In the genomic region with DNA sequence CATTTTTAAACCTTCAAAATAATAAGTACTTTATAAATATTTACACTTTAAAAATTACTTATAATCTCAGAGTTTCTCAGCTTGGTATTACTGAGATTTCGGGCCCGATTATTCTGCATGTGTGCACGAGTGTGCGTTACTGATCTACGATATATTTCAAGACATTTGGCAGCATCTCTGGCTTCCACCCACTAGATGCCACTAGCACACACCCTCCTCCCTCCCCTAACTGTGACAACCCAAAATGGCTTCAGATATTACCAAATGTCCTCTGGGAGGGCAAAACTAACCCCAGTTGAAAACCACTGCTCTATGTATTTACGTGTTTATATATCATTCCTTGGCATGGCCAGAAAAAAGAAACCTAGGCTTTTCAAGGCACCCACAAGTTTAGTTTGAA, we compare ENCODE assay signal across 8 cellular contexts.
DNase-seq lines count a peak whose midpoint lies in the region; ATAC-seq and TF ChIP-seq lines count a peak whose summit lies in the region.

No MANE protein-coding gene starts in this region.

- no peaks in the 10 kb centered on the region for H3K27me3 ChIP-seq in CD8-positive, alpha-beta T cell (ENCODE audit: insufficient read depth, low read length)
- no peaks in the 10 kb centered on the region for H3K27me3 ChIP-seq in mesendoderm (ENCODE audit: insufficient read depth, low read length, poor library complexity)

- peaks cover 58% of the 10 kb centered on the region for H3K36me3 Mint-ChIP-seq in CD8-positive, alpha-beta T cell
- H3K36me3 Mint-ChIP-seq in activated CD8-positive, alpha-beta T cell treated with anti-CD3 and anti-CD28 coated beads for 36 hours (ENCODE audit: low read depth): peaks cover 61% of the 10 kb centered on the region

- H3K56ac ChIP-seq in mesendoderm (ENCODE audit: low read length): no peak overlapping the region

- no peak for TF ChIP-seq CTCF in CD8-positive, alpha-beta T cell (IDR thresholded peaks at IDR 0.05)
- no peak for TF ChIP-seq CTCF in activated CD8-positive, alpha-beta T cell treated with anti-CD3 and anti-CD28 coated beads for 36 hours (IDR thresholded peaks at IDR 0.05)
- TF ChIP-seq CTCF in GM20000 (IDR thresholded peaks at IDR 0.05; ENCODE audit: extremely low read depth, missing control alignments): no peak

- H3K79me2 ChIP-seq in mesendoderm (ENCODE audit: control insufficient read depth, insufficient read depth, low read length): no peaks in the 10 kb centered on the region

- H3K4me1 Mint-ChIP-seq in CD8-positive, alpha-beta T cell (ENCODE audit: low read depth): peaks cover 90% of the 10 kb centered on the region
- H3K4me1 Mint-ChIP-seq in activated CD8-positive, alpha-beta T cell treated with anti-CD3 and anti-CD28 coated beads for 36 hours (ENCODE audit: low read depth): peaks cover 90% of the 10 kb centered on the region

- intact Hi-C loops in CD8-positive, alpha-beta T cell (cut with DNase I, micrococcal nuclease): loop anchor here in 1 of 2 experiments (2.0 kb wide), 1 partner anchor 15 kb away; no protein-coding TSS in a partner anchor
- intact Hi-C loops in activated CD8-positive, alpha-beta T cell treated with anti-CD3 and anti-CD28 coated beads for 36 hours (cut with micrococcal nuclease): no loop called here

- ATAC-seq in CD8-positive, alpha-beta T cell: peak; percentile 60
- ATAC-seq in GM21786 (IDR thresholded peaks at IDR 0.05; ENCODE audit: unreplicated experiment): peak; percentile 54
- ATAC-seq in activated CD8-positive, alpha-beta T cell treated with anti-CD3 and anti-CD28 coated beads for 36 hours: peak; percentile 47
- no peak for ATAC-seq in HG02610 (IDR thresholded peaks at IDR 0.05; ENCODE audit: unreplicated experiment)
- no peak for ATAC-seq in GM21528 (IDR thresholded peaks at IDR 0.05; ENCODE audit: low FRiP score, unreplicated experiment)

- H3K27me3 Mint-ChIP-seq in CD8-positive, alpha-beta T cell (ENCODE audit: low read depth): no peaks in the 10 kb centered on the region
- no peaks in the 10 kb centered on the region for H3K27me3 Mint-ChIP-seq in activated CD8-positive, alpha-beta T cell treated with anti-CD3 and anti-CD28 coated beads for 36 hours

- no peak overlapping the region for H2BK120ac ChIP-seq in mesendoderm (ENCODE audit: low read depth, low read length)

- H3K9ac ChIP-seq in mesendoderm (ENCODE audit: low read length): no peak overlapping the region

- no peak overlapping the region for H3K4ac ChIP-seq in mesendoderm (ENCODE audit: low read depth, low read length)

- no peak overlapping the region for H2BK5ac ChIP-seq in mesendoderm (ENCODE audit: low read length)

- H3K9me3 ChIP-seq in CD8-positive, alpha-beta T cell (ENCODE audit: low read length): no peaks in the 10 kb centered on the region

- CTCF ChIA-PET in CD8-positive, alpha-beta T cell (lab: Charles Lee): interaction anchor here (0.6 to 2.5 kb wide), 14 partner anchors 9 to 240 kb away, joined by 3 to 9 read pairs (median 4); no protein-coding TSS in a partner anchor
- CTCF ChIA-PET in activated CD8-positive, alpha-beta T cell treated with anti-CD3 and anti-CD28 coated beads for 36 hours (lab: Charles Lee): interaction anchor here (0.9 to 2.8 kb wide), 12 partner anchors 9 to 266 kb away, joined by 3 to 11 read pairs (median 4); no protein-coding TSS in a partner anchor

- no peak overlapping the region for H2AK5ac ChIP-seq in mesendoderm (ENCODE audit: low read length)

- no peak overlapping the region for H2BK15ac ChIP-seq in mesendoderm (replicated peaks; ENCODE audit: low read depth)

- H3K4me3 Mint-ChIP-seq in CD8-positive, alpha-beta T cell: peak overlapping the region; percentile 35
- no peak overlapping the region for H3K4me3 Mint-ChIP-seq in activated CD8-positive, alpha-beta T cell treated with anti-CD3 and anti-CD28 coated beads for 36 hours

- no peaks in the 10 kb centered on the region for H3K36me3 ChIP-seq in CD8-positive, alpha-beta T cell (ENCODE audit: insufficient read depth, low read length)
- H3K36me3 ChIP-seq in mesendoderm (ENCODE audit: control insufficient read depth, insufficient read depth, low read length): no peaks in the 10 kb centered on the region

- H3K4me1 ChIP-seq in CD8-positive, alpha-beta T cell (ENCODE audit: insufficient read depth, low read length): peaks cover 74% of the 10 kb centered on the region
- peaks cover 16% of the 10 kb centered on the region for H3K4me1 ChIP-seq in mesendoderm (ENCODE audit: control insufficient read depth, low read depth, low read length)

- no peak overlapping the region for H3K18ac ChIP-seq in mesendoderm (ENCODE audit: low read length)

- POLR2A ChIA-PET in CD8-positive, alpha-beta T cell (lab: Charles Lee): interaction anchor here (1.2 to 1.8 kb wide), 5 partner anchors 11 to 67 kb away, joined by 3 to 8 read pairs (median 5); no protein-coding TSS in a partner anchor
- POLR2A ChIA-PET in activated CD8-positive, alpha-beta T cell treated with anti-CD3 and anti-CD28 coated beads for 36 hours (lab: Charles Lee): interaction anchor here (0.9 to 2.8 kb wide), 6 partner anchors 11 to 87 kb away, joined by 3 to 10 read pairs (median 6); no protein-coding TSS in a partner anchor

- H3K27ac Mint-ChIP-seq in CD8-positive, alpha-beta T cell: peak overlapping the region; percentile 91
- peak overlapping the region; percentile 82 for H3K27ac Mint-ChIP-seq in activated CD8-positive, alpha-beta T cell treated with anti-CD3 and anti-CD28 coated beads for 36 hours

- H4K8ac ChIP-seq in mesendoderm (ENCODE audit: low read depth, low read length): no peak overlapping the region

- no CpG with 5 or more reads among the region's 6 CpGs for WGBS in mesendoderm (ENCODE audit: extremely low coverage, insufficient coverage, low lambda C conversion rate)

- H3K27ac ChIP-seq in CD8-positive, alpha-beta T cell (ENCODE audit: low read depth, low read length): no peak overlapping the region
- no peak overlapping the region for H3K27ac ChIP-seq in mesendoderm (ENCODE audit: low read depth, low read length)

- no peaks in the 10 kb centered on the region for H3K79me1 ChIP-seq in mesendoderm (ENCODE audit: low read length)

- no peak overlapping the region for H4K5ac ChIP-seq in mesendoderm (ENCODE audit: low read length)

- no peak overlapping the region for H3K4me3 ChIP-seq in CD8-positive, alpha-beta T cell (ENCODE audit: low read depth, low read length)
- H3K4me3 ChIP-seq in mesendoderm (ENCODE audit: low read length): no peak overlapping the region

- no peak overlapping the region for H3K23ac ChIP-seq in mesendoderm (ENCODE audit: low read length)

- no peak overlapping the region for H3K4me2 ChIP-seq in mesendoderm (ENCODE audit: low read length)

- H3K9me3 Mint-ChIP-seq in CD8-positive, alpha-beta T cell: no peaks in the 10 kb centered on the region
- H3K9me3 Mint-ChIP-seq in activated CD8-positive, alpha-beta T cell treated with anti-CD3 and anti-CD28 coated beads for 36 hours: no peaks in the 10 kb centered on the region

- peak in 2 of 7 experiments; percentile 31 to 41 for DNase-seq in CD8-positive, alpha-beta T cell
- DNase-seq in activated CD8-positive, alpha-beta T cell treated with anti-CD3 and anti-CD28 coated beads for 36 hours: no peak
- DNase-seq in mesendoderm (peak; percentile 46), GOT3 (lab: John Stamatoyannopoulos, UW) (no peak), GM20000 (ENCODE audit: low spot score) (no peak)

Comparison
In these comparisons a context has a peak if more than half of its experiments do, and no peak if none do; other contexts are left out.
1. ATAC-seq: peak in CD8-positive, alpha-beta T cell (single experiment), GM21786 (single experiment) and activated CD8-positive, alpha-beta T cell treated with anti-CD3 and anti-CD28 coated beads for 36 hours (single experiment); none in HG02610 (single experiment) and GM21528 (single experiment).